In the genomic region with DNA sequence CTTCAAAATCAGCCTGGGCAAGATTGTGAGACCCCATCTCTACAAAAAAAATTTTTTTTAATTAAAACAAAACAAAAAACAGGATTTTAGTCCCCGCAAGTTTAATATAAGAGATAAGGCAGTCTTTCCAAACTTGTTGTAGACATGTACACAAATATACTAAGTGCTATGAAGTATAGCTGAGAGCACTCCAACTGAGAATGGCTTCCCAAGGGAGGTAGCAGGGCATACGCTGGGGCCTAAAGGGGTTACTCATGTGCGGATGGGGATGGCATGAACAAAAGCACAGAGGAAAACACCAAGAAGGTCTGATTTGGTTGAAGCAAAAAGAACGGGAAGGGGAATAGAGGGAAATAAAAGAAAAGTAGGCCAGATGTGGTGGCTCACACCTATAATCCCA, we compare ENCODE assay signal across 1 cellular context.
TF ChIP-seq lines count a peak whose summit lies in the region.

No MANE protein-coding gene starts in this region.

TF ChIP-seq in K562, 482 proteins besides CTCF, POLR2A, EP300 and RAD21:
- TF ChIP-seq, protein P1, sequence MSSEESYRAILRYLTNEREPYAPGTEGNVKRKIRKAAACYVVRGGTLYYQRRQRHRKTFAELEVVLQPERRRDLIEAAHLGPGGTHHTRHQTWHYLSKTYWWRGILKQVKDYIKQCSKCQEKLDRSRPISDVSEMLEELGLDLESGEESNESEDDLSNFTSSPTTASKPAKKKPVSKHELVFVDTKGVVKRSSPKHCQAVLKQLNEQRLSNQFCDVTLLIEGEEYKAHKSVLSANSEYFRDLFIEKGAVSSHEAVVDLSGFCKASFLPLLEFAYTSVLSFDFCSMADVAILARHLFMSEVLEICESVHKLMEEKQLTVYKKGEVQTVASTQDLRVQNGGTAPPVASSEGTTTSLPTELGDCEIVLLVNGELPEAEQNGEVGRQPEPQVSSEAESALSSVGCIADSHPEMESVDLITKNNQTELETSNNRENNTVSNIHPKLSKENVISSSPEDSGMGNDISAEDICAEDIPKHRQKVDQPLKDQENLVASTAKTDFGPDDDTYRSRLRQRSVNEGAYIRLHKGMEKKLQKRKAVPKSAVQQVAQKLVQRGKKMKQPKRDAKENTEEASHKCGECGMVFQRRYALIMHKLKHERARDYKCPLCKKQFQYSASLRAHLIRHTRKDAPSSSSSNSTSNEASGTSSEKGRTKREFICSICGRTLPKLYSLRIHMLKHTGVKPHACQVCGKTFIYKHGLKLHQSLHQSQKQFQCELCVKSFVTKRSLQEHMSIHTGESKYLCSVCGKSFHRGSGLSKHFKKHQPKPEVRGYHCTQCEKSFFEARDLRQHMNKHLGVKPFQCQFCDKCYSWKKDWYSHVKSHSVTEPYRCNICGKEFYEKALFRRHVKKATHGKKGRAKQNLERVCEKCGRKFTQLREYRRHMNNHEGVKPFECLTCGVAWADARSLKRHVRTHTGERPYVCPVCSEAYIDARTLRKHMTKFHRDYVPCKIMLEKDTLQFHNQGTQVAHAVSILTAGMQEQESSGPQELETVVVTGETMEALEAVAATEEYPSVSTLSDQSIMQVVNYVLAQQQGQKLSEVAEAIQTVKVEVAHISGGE (CRISPR knock-in tag; IDR thresholded peaks at IDR 0.05): no peak
- TF ChIP-seq ZFP30 (CRISPR knock-in tag; IDR thresholded peaks at IDR 0.05; ENCODE audit: borderline replicate concordance) (no peak), DMBX1 (CRISPR knock-in tag; IDR thresholded peaks at IDR 0.05; ENCODE audit: borderline replicate concordance) (no peak), NBN (IDR thresholded peaks at IDR 0.05; ENCODE audit: low read depth) (no peak), ZZZ3 (IDR thresholded peaks at IDR 0.05) (no peak), ZKSCAN3 (CRISPR knock-in tag; IDR thresholded peaks at IDR 0.05) (no peak), ZBTB7A (IDR thresholded peaks at IDR 0.05; ENCODE audit: borderline replicate concordance, control insufficient read depth, low read depth, low read length) (no peak), SIRT6 (IDR thresholded peaks at IDR 0.05; ENCODE audit: low read depth, low read length) (no peak), WHSC1 (IDR thresholded peaks at IDR 0.05; ENCODE audit: low read length) (no peak)
- TF ChIP-seq, protein P2, sequence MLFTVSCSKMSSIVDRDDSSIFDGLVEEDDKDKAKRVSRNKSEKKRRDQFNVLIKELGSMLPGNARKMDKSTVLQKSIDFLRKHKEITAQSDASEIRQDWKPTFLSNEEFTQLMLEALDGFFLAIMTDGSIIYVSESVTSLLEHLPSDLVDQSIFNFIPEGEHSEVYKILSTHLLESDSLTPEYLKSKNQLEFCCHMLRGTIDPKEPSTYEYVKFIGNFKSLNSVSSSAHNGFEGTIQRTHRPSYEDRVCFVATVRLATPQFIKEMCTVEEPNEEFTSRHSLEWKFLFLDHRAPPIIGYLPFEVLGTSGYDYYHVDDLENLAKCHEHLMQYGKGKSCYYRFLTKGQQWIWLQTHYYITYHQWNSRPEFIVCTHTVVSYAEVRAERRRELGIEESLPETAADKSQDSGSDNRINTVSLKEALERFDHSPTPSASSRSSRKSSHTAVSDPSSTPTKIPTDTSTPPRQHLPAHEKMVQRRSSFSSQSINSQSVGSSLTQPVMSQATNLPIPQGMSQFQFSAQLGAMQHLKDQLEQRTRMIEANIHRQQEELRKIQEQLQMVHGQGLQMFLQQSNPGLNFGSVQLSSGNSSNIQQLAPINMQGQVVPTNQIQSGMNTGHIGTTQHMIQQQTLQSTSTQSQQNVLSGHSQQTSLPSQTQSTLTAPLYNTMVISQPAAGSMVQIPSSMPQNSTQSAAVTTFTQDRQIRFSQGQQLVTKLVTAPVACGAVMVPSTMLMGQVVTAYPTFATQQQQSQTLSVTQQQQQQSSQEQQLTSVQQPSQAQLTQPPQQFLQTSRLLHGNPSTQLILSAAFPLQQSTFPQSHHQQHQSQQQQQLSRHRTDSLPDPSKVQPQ (CRISPR knock-in tag; IDR thresholded peaks at IDR 0.05; ENCODE audit: borderline replicate concordance): no peak
- TF ChIP-seq, protein P3, sequence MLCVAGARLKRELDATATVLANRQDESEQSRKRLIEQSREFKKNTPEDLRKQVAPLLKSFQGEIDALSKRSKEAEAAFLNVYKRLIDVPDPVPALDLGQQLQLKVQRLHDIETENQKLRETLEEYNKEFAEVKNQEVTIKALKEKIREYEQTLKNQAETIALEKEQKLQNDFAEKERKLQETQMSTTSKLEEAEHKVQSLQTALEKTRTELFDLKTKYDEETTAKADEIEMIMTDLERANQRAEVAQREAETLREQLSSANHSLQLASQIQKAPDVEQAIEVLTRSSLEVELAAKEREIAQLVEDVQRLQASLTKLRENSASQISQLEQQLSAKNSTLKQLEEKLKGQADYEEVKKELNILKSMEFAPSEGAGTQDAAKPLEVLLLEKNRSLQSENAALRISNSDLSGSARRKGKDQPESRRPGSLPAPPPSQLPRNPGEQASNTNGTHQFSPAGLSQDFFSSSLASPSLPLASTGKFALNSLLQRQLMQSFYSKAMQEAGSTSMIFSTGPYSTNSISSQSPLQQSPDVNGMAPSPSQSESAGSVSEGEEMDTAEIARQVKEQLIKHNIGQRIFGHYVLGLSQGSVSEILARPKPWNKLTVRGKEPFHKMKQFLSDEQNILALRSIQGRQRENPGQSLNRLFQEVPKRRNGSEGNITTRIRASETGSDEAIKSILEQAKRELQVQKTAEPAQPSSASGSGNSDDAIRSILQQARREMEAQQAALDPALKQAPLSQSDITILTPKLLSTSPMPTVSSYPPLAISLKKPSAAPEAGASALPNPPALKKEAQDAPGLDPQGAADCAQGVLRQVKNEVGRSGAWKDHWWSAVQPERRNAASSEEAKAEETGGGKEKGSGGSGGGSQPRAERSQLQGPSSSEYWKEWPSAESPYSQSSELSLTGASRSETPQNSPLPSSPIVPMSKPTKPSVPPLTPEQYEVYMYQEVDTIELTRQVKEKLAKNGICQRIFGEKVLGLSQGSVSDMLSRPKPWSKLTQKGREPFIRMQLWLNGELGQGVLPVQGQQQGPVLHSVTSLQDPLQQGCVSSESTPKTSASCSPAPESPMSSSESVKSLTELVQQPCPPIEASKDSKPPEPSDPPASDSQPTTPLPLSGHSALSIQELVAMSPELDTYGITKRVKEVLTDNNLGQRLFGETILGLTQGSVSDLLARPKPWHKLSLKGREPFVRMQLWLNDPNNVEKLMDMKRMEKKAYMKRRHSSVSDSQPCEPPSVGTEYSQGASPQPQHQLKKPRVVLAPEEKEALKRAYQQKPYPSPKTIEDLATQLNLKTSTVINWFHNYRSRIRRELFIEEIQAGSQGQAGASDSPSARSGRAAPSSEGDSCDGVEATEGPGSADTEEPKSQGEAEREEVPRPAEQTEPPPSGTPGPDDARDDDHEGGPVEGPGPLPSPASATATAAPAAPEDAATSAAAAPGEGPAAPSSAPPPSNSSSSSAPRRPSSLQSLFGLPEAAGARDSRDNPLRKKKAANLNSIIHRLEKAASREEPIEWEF (CRISPR knock-in tag; IDR thresholded peaks at IDR 0.05): no peak
- TF ChIP-seq, protein P4, sequence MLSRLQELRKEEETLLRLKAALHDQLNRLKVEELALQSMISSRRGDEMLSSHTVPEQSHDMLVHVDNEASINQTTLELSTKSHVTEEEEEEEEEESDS (CRISPR knock-in tag; IDR thresholded peaks at IDR 0.05): no peak
TF ChIP-seq in K562: peak in this region for 0.
